Comparison of ENCODE assay signal across 9 cellular contexts in the genomic region with DNA sequence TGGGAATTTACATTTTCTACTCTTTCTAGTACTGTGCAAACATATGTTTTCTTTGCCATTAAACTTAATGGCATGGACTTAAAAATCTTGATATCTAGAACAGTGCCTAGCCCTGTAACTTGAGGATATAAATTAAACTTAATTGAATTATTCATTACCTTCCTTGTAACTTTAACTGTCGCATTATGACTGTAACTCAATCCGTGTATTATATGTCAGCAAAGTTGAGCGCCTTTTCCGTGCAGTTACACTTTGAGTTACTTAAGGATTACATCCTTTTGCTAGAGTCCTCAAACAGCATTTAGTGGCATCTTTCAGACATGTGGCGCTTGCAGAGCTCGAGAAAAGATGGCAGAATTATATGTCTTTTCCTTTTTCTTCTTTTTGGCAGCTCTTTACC.
"Had no signal": no experiment of that assay in that cellular context is flagged by ENCODE, and none has a peak within 500 bp of the region (broad histone marks: within the 10 kb centered on the region; RNA-seq: fewer than 3 reads in every experiment).

No MANE protein-coding gene starts in this region.

- H3K27ac Mint-ChIP-seq: IgD-negative memory B cell had no signal

- H3K4me3 ChIP-seq: K562 had no signal

- H3K36me3 Mint-ChIP-seq: IgD-negative memory B cell had no signal

- DNase-seq: IMR-90, KBM-7, KG1 had no signal

- H3K27ac ChIP-seq: HL-60, KMS-11 had no signal

- FAIRE-seq: HepG2, HTR-8/SVneo, K562 had no signal

- H3K27me3 Mint-ChIP-seq: IgD-negative memory B cell had no signal

- ATAC-seq: HepG2, K562 had no signal

- H3K4me3 Mint-ChIP-seq: IgD-negative memory B cell had no signal

- H3K4me1 Mint-ChIP-seq: IgD-negative memory B cell had no signal
